Comparison of ENCODE assay signal across 31 cellular contexts in the genomic region with DNA sequence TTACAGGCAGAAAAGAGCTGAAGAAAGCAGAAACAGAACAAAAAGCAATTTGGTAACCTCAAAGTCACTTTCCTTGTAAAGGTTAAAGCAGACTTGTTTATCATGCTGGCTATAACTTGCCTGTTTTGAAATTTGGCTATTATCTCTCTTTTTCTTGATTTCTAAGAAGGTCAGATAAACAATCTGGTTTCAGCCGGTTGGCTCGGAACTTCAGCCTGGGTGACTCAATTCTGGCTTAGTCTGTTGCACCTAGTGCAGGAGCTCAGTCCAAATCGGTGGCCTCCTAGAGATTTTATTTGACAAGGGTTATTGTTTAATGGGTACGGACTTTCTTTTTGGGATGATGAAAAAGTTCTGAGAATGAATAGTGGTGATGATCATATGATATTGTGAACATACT.
"Had no signal": no experiment of that assay in that cellular context is flagged by ENCODE, and none has a peak within 500 bp of the region (broad histone marks: within the 10 kb centered on the region; RNA-seq: fewer than 3 reads in every experiment).

No MANE protein-coding gene starts in this region.

- H3K27me3 ChIP-seq: ascending aorta, cardiac muscle cell had no signal

- DNase-seq: activated B cell treated with CpG ODN at 0.5 μM for 24 hours; activated CD4-positive, alpha-beta memory T cell treated with anti-CD3 and anti-CD28 coated beads for 36 hours; activated CD4-positive, alpha-beta T cell treated with anti-CD3 and anti-CD28 coated beads for 4 hours; activated CD4-positive, alpha-beta T cell treated with anti-CD3 and anti-CD28 coated beads, Interleukin-2, amount 10 ng/mL, durations not matched to agents 24 days and 14 days; activated CD4-positive, alpha-beta T cell treated with anti-CD3 and anti-CD28 coated beads, Interleukin-2, amount 50 U/mL, for 1 hour; activated CD4-positive, alpha-beta T cell treated with anti-CD3 and anti-CD28 coated beads, Interleukin-2, amount 50 U/mL, for 4 hours; activated CD4-positive, CD25-positive, alpha-beta regulatory T cell treated with anti-CD3 and anti-CD28 coated beads, Interleukin-2, amount 50 U/mL, for 72 hours; activated CD8-positive, alpha-beta memory T cell treated with anti-CD3 and anti-CD28 coated beads, Interleukin-2, amount 50 U/mL, for 4 hours; activated CD8-positive, alpha-beta T cell treated with anti-CD3 and anti-CD28 coated beads for 36 hours; activated effector memory CD4-positive, alpha-beta T cell treated with anti-CD3 and anti-CD28 coated beads, Interleukin-2, amount 50 U/mL, for 16 hours; activated gamma-delta T cell treated with Interleukin-2 at 50 U/mL for 16 hours; activated naive CD4-positive, alpha-beta T cell; activated naive CD4-positive, alpha-beta T cell treated with anti-CD3 and anti-CD28 coated beads for 36 hours; activated naive CD4-positive, alpha-beta T cell treated with anti-CD3 and anti-CD28 coated beads, Interleukin-2, amount 50 U/mL, for 16 hours; activated naive CD8-positive, alpha-beta T cell treated with anti-CD3 and anti-CD28 coated beads for 36 hours; activated T-cell treated with anti-CD3 and anti-CD28 coated beads for 4 hours; activated T-cell treated with anti-CD3 and anti-CD28 coated beads, Interleukin-2, amount 50 U/mL, for 1 hour; activated T-cell treated with anti-CD3 and anti-CD28 coated beads, Interleukin-2, amount 50 U/mL, for 4 hours; activated T-cell treated with anti-CD3 and anti-CD28 coated beads, Interleukin-2, amount 50 U/mL, for 72 hours; amygdala; anterior cingulate cortex; caudate nucleus; cerebellar nuclear complex; T-helper 1 cell; T-helper 2 cell; T-helper 9 cell had no signal

- H3K27ac ChIP-seq: ascending aorta, cardiac muscle cell, VCaP had no signal

- H3K4me3 ChIP-seq: ascending aorta, cardiac muscle cell had no signal

- H3K9me3 ChIP-seq: ascending aorta had no signal

- ATAC-seq: activated CD8-positive, alpha-beta T cell treated with anti-CD3 and anti-CD28 coated beads for 36 hours; activated naive CD4-positive, alpha-beta T cell treated with anti-CD3 and anti-CD28 coated beads, Interleukin-2, amount 50 U/mL, for 72 hours; activated T-cell treated with anti-CD3 and anti-CD28 coated beads, Interleukin-2, amount 50 U/mL, for 4 hours; activated T-cell treated with anti-CD3 and anti-CD28 coated beads, Interleukin-2, amount 50 U/mL, for 72 hours; activated T-helper 17 cell treated with anti-CD3 and anti-CD28 coated beads, Interleukin-2, amount 50 U/mL, for 72 hours had no signal

- H3K36me3 ChIP-seq: ascending aorta, cardiac muscle cell had no signal
